1 cellular context compared by ENCODE assay signal in genomic region chr15:85777291-85778106, GRCh38.
TF ChIP-seq lines count a peak whose summit lies in the region.

No MANE protein-coding gene starts in this region.

TF ChIP-seq in GM23338, 12 proteins besides CTCF, POLR2A, EP300 and RAD21 (continued from another document):
- no peak for TF ChIP-seq REST (IDR thresholded peaks at IDR 0.05; ENCODE audit: unreplicated experiment)
- TF ChIP-seq ZNF114 (CRISPR knock-in tag; IDR thresholded peaks at IDR 0.05): no peak
- no peak for TF ChIP-seq JUNB (IDR thresholded peaks at IDR 0.05; ENCODE audit: unreplicated experiment)
- no peak for TF ChIP-seq NANOG (IDR thresholded peaks at IDR 0.05; ENCODE audit: borderline replicate concordance)
- TF ChIP-seq ZNF462 (CRISPR knock-in tag; IDR thresholded peaks at IDR 0.05): no peak
- TF ChIP-seq CREB1 (CRISPR knock-in tag; IDR thresholded peaks at IDR 0.05; ENCODE audit: low read depth): no peak
